In the genomic region with DNA sequence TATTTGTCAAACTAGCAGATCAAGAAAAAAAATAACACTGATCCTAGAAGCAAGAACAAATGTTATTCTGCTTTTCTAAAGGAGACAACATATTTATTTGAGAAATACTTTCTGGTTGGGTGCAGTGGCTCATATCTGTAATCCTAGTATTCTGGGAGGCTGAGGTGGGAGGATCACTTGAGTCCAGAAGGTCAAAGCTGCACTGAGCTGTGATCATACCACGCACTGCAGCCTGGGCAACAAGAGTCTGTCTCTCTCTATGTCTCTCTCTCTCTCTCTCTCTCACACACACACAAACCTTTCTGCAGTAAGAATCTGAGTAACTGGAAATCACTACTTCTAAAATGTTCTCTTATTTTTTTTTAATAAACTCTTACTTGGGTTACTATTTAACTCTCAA, we compare ENCODE assay signal across 28 cellular contexts.
"Had no signal": no experiment of that assay in that cellular context is flagged by ENCODE, and none has a peak within 500 bp of the region (broad histone marks: within the 10 kb centered on the region; RNA-seq: fewer than 3 reads in every experiment).

No MANE protein-coding gene starts in this region.

- H3K9me3 ChIP-seq: esophagus muscularis mucosa, gastrocnemius medialis, psoas muscle, thyroid gland, uterus had no signal

- H3K79me2 ChIP-seq: parathyroid adenoma had no signal

- H3K4me1 ChIP-seq: esophagus muscularis mucosa, gastrocnemius medialis, neural progenitor cell, parathyroid adenoma, psoas muscle, thyroid gland, uterus had no signal

- ATAC-seq: gastrocnemius medialis; left cardiac atrium; left ventricle myocardium superior; natural killer cell treated with Interleukin-12 subunit alpha and Interleukin-12 subunit beta and Interleukin-15 and Interleukin-18, amount 100 ng/mL, for 72 hours; psoas muscle; sciatic nerve had no signal

- DNase-seq: cortex of kidney; dorsolateral prefrontal cortex; effector CD8-positive, alpha-beta T cell; gastrocnemius medialis; immature natural killer cell; kidney; left cardiac atrium; left ventricle myocardium superior; mesenchymal stem cell; midbrain; nucleus accumbens; psoas muscle; retina; stimulated activated CD4-positive, alpha-beta T cell treated with anti-CD3 and anti-CD28 coated beads, Interleukin-2, amount 100 ng/mL, for 24 hours; stimulated activated CD4-positive, alpha-beta T cell treated with anti-CD3 and anti-CD28 coated beads, Interleukin-4, amount 100 ng/mL, for 4 hours; stimulated activated naive CD4-positive, alpha-beta T cell; thyroid gland; uterus had no signal

- H3K4me3 Mint-ChIP-seq: immature natural killer cell; natural killer cell treated with Interleukin-12 subunit alpha and Interleukin-12 subunit beta and Interleukin-15 and Interleukin-18, amount 100 ng/mL, for 72 hours; neural progenitor cell; type B pancreatic cell had no signal

- FAIRE-seq: endometrium, kidney had no signal

- H3K9ac ChIP-seq: neural progenitor cell, parathyroid adenoma had no signal

- H3K4me3 ChIP-seq: dorsolateral prefrontal cortex, esophagus muscularis mucosa, gastrocnemius medialis, lung, neural progenitor cell, psoas muscle, skin epidermis, thyroid gland, uterus had no signal

- H3K27ac Mint-ChIP-seq: natural killer cell treated with Interleukin-12 subunit alpha and Interleukin-12 subunit beta and Interleukin-15 and Interleukin-18, amount 100 ng/mL, for 72 hours; neural progenitor cell; type B pancreatic cell had no signal

- H3K27ac ChIP-seq: dorsolateral prefrontal cortex, epithelial cell of prostate, esophagus muscularis mucosa, gastrocnemius medialis, neural progenitor cell, parathyroid adenoma, psoas muscle, skin epidermis, thyroid gland, uterus had no signal

- H3K27me3 Mint-ChIP-seq: natural killer cell treated with Interleukin-12 subunit alpha and Interleukin-12 subunit beta and Interleukin-15 and Interleukin-18, amount 100 ng/mL, for 72 hours; type B pancreatic cell had no signal

- H3K4me2 ChIP-seq: neural progenitor cell had no signal

- H2AFZ ChIP-seq: neural progenitor cell, parathyroid adenoma had no signal

- H3K27me3 ChIP-seq: dorsolateral prefrontal cortex, esophagus muscularis mucosa, gastrocnemius medialis, neural progenitor cell, thyroid gland, uterus had no signal

- H3K36me3 ChIP-seq: uterus had no signal

- H3K9me3 Mint-ChIP-seq: immature natural killer cell; natural killer cell treated with Interleukin-12 subunit alpha and Interleukin-12 subunit beta and Interleukin-15 and Interleukin-18, amount 100 ng/mL, for 72 hours; neural progenitor cell; type B pancreatic cell had no signal

- H3K4me1 Mint-ChIP-seq: immature natural killer cell, neural progenitor cell had no signal
